In genomic region chr6:116405663-116406329, GRCh38 we compare ENCODE assay signal across 8 cellular contexts. TPM values are rescaled to one million over a fixed set of nuclear protein-coding genes. Genes with fewer than 3 reads are reported as not detected.
DNase-seq lines count a peak whose midpoint lies in the region; ATAC-seq and TF ChIP-seq lines count a peak whose summit lies in the region.
"Had no signal": no experiment of that assay in that cellular context is flagged by ENCODE, and none has a peak within 500 bp of the region (broad histone marks: within the 10 kb centered on the region; RNA-seq: fewer than 3 reads in every experiment).

No MANE protein-coding gene starts in this region.

- H3K9ac ChIP-seq in H9 (ENCODE audit: extremely low read depth, insufficient read length, low read length): no peak overlapping the region

- DNase-seq in H9 (peak; percentile 56), RPMI7951 (ENCODE audit: low read depth) (peak; percentile 79), foreskin fibroblast (peak; percentile 70 to 85), UCSD-AML1 (lab: John Stamatoyannopoulos, UW; ENCODE audit: unreplicated experiment) (no peak)
- DNase-seq in stimulated activated effector memory CD8-positive, alpha-beta T cell treated with anti-CD3 and anti-CD28 coated beads, Interleukin-12 subunit alpha, Interleukin-12 subunit beta, amount 100 ng/mL, for 72 hours (ENCODE audit: low spot score in 2 of 2): no peak
- no peak for DNase-seq in CD4-positive, alpha-beta memory T cell
- DNase-seq: NCI-H2107 had no signal

- no peaks in the 10 kb centered on the region for H3K79me1 ChIP-seq in H9 (ENCODE audit: insufficient read depth, low read depth, low read length, poor library complexity, severe bottlenecking)

- H3K27ac Mint-ChIP-seq in H9: peak overlapping the region in 2 of 3 experiments; percentile 7 to 71; a peak in 2 of 7 replicates
- no peak overlapping the region for H3K27ac Mint-ChIP-seq in stimulated activated effector memory CD8-positive, alpha-beta T cell treated with anti-CD3 and anti-CD28 coated beads, Interleukin-12 subunit alpha, Interleukin-12 subunit beta, amount 100 ng/mL, for 72 hours
- H3K27ac Mint-ChIP-seq in CD4-positive, alpha-beta memory T cell: no peak overlapping the region

- no peaks in the 10 kb centered on the region for H3K23me2 ChIP-seq in H9 (ENCODE audit: insufficient read length, low read depth, low read length, poor library complexity, severe bottlenecking)

- H2BK12ac ChIP-seq in H9 (ENCODE audit: insufficient read length, low read depth, low read length): no peak overlapping the region

- no peak overlapping the region for H4K8ac ChIP-seq in H9 (replicated peaks; ENCODE audit: insufficient read length, low read depth, low read length)

- no peak overlapping the region for H2BK15ac ChIP-seq in H9 (ENCODE audit: low read depth, low read length)

- peaks cover 4% of the 10 kb centered on the region; the same call in 1 of the 2 replicates for H3K4me1 ChIP-seq in H9 (ENCODE audit: insufficient read depth, low read length)
- no peaks in the 10 kb centered on the region for H3K4me1 ChIP-seq in CD4-positive, alpha-beta memory T cell (ENCODE audit: insufficient read depth, low read length)

- no peaks in the 10 kb centered on the region for H3K27me3 ChIP-seq in H9 (ENCODE audit: insufficient read depth, low read length)
- no peaks in the 10 kb centered on the region for H3K27me3 ChIP-seq in CD4-positive, alpha-beta memory T cell (ENCODE audit: insufficient read depth, low read length)

- peak; percentile 93 for ATAC-seq in stimulated activated effector memory CD8-positive, alpha-beta T cell treated with anti-CD3 and anti-CD28 coated beads, Interleukin-12 subunit alpha, Interleukin-12 subunit beta, amount 100 ng/mL, for 72 hours
- ATAC-seq in HG03432 (IDR thresholded peaks at IDR 0.05; ENCODE audit: unreplicated experiment): no peak

- no peak overlapping the region for H3K4me2 ChIP-seq in H9 (ENCODE audit: insufficient read depth, insufficient read length, low read length)

- H3K36me3 Mint-ChIP-seq in H9 (ENCODE audit: insufficient read depth in 1 of 3, low read depth in 3 of 3): peaks cover 0 to 8% (median 0%) of the 10 kb centered on the region in 3 experiments; a peak in 3 of 7 replicates
- peaks cover 6% of the 10 kb centered on the region for H3K36me3 Mint-ChIP-seq in stimulated activated effector memory CD8-positive, alpha-beta T cell treated with anti-CD3 and anti-CD28 coated beads, Interleukin-12 subunit alpha, Interleukin-12 subunit beta, amount 100 ng/mL, for 72 hours
- peaks cover 0 to 4% of the 10 kb centered on the region in 2 donors for H3K36me3 Mint-ChIP-seq in CD4-positive, alpha-beta memory T cell

- intact Hi-C loops in CD4-positive, alpha-beta memory T cell (cut with micrococcal nuclease): no loop called here

- no peak overlapping the region for H4K5ac ChIP-seq in H9 (ENCODE audit: insufficient read length, low read depth, low read length)

- no peaks in the 10 kb centered on the region for H3K9me3 Mint-ChIP-seq in H9
- no peaks in the 10 kb centered on the region for H3K9me3 Mint-ChIP-seq in stimulated activated effector memory CD8-positive, alpha-beta T cell treated with anti-CD3 and anti-CD28 coated beads, Interleukin-12 subunit alpha, Interleukin-12 subunit beta, amount 100 ng/mL, for 72 hours
- H3K9me3 Mint-ChIP-seq in CD4-positive, alpha-beta memory T cell: no peaks in the 10 kb centered on the region

- H3T11ph ChIP-seq in H9 (ENCODE audit: low read length): no peak overlapping the region

- H3K14ac ChIP-seq in H9 (ENCODE audit: insufficient read depth, low read length): no peak overlapping the region

- no peak overlapping the region for H2BK20ac ChIP-seq in H9 (ENCODE audit: low read depth, low read length, poor library complexity, severe bottlenecking)

- H2BK5ac ChIP-seq in H9 (ENCODE audit: insufficient read length, low read length): no peak overlapping the region

- peaks cover 2% of the 10 kb centered on the region for H4K20me1 ChIP-seq in H9 (ENCODE audit: control insufficient read depth, insufficient read depth, insufficient read length)

- H2AK5ac ChIP-seq in H9 (ENCODE audit: insufficient read length, low read length): no peak overlapping the region

- no peaks in the 10 kb centered on the region for H3K36me3 ChIP-seq in CD4-positive, alpha-beta memory T cell (ENCODE audit: insufficient read depth, low read length)

- H3K4me1 Mint-ChIP-seq in H9: peaks cover 29 to 34% of the 10 kb centered on the region in 2 experiments
- H3K4me1 Mint-ChIP-seq in stimulated activated effector memory CD8-positive, alpha-beta T cell treated with anti-CD3 and anti-CD28 coated beads, Interleukin-12 subunit alpha, Interleukin-12 subunit beta, amount 100 ng/mL, for 72 hours: peaks cover 6% of the 10 kb centered on the region
- H3K4me1 Mint-ChIP-seq in CD4-positive, alpha-beta memory T cell: peaks cover 0 to 3% (median 0%) of the 10 kb centered on the region in 4 donors

- H4K91ac ChIP-seq in H9 (ENCODE audit: insufficient read length, low read depth, low read length): no peak overlapping the region

- H2BK120ac ChIP-seq in H9 (ENCODE audit: low read depth, low read length, poor library complexity, severe bottlenecking): no peak overlapping the region

- peaks cover 4% of the 10 kb centered on the region; the same call in 1 of the 2 replicates for H3K79me2 ChIP-seq in H9 (ENCODE audit: insufficient read depth, low read length)

- H3K27me3 Mint-ChIP-seq in H9 (ENCODE audit: low read depth): no peaks in the 10 kb centered on the region
- peaks cover 0 to 2% of the 10 kb centered on the region in 2 donors for H3K27me3 Mint-ChIP-seq in CD4-positive, alpha-beta memory T cell

- CTCF ChIA-PET in CD4-positive, alpha-beta memory T cell (lab: Charles Lee; ENCODE audit: partially characterized antibody): no interaction called here

- no peak overlapping the region for H3K4ac ChIP-seq in H9 (ENCODE audit: low read depth, low read length)

- POLR2A ChIA-PET in CD4-positive, alpha-beta memory T cell (lab: Charles Lee; ENCODE audit: partially characterized antibody): no interaction called here

- no peak overlapping the region for H3K27ac ChIP-seq in H9 (ENCODE audit: insufficient read length, low read depth, low read length)
- no peak overlapping the region for H3K27ac ChIP-seq in CD4-positive, alpha-beta memory T cell (ENCODE audit: low read depth, low read length)

- TF ChIP-seq CTCF in H9 (conservative IDR thresholded peaks at IDR 0.05) (no peak), foreskin fibroblast (IDR thresholded peaks at IDR 0.05; ENCODE audit: low read depth, low read length) (no peak)

- no peak overlapping the region; a peak in 1 of 5 replicates for H3K4me3 Mint-ChIP-seq in H9
- no peak overlapping the region for H3K4me3 Mint-ChIP-seq in stimulated activated effector memory CD8-positive, alpha-beta T cell treated with anti-CD3 and anti-CD28 coated beads, Interleukin-12 subunit alpha, Interleukin-12 subunit beta, amount 100 ng/mL, for 72 hours
- H3K4me3 Mint-ChIP-seq in CD4-positive, alpha-beta memory T cell: no peak overlapping the region

- no peak overlapping the region for H2AFZ ChIP-seq in H9 (ENCODE audit: low read length)

- H3K56ac ChIP-seq in H9 (ENCODE audit: insufficient read length, low read depth, low read length): no peak overlapping the region

- peak overlapping the region; percentile 1 to 41 for H3K4me3 ChIP-seq in foreskin fibroblast (ENCODE audit: low read depth in 1 of 2, low read length in 2 of 2)
- no peak overlapping the region for H3K4me3 ChIP-seq in CD4-positive, alpha-beta memory T cell (ENCODE audit: low read length in 2 of 2)

- no peak overlapping the region for H3K18ac ChIP-seq in H9 (ENCODE audit: insufficient read length, low read depth, low read length)

- WGBS in H9 (ENCODE audit: extremely low coverage, insufficient read length, low lambda C conversion rate): no CpG with 5 or more reads among the region's 8 CpGs

- no peaks in the 10 kb centered on the region for H3K9me3 ChIP-seq in H9 (ENCODE audit: control insufficient read depth, low read depth, low read length)
- no peaks in the 10 kb centered on the region for H3K9me3 ChIP-seq in CD4-positive, alpha-beta memory T cell (ENCODE audit: control insufficient read depth in 1 of 2, low read length in 2 of 2)

- no peak overlapping the region for H3K23ac ChIP-seq in H9 (ENCODE audit: insufficient read length, low read depth, low read length)

RNA-seq across cellular contexts. Expression of gene DSE, which starts 35.0 kb away (rescaled TPM):
- 41.5 and 45.6 TPM in 2 replicates for total RNA-seq in H9 (2021)
- 64.9 and 69.7 TPM in 2 replicates for total RNA-seq in RPMI7951 (2014; rRNA removed; shearing (Covaris generic))
- total RNA-seq in CD4-positive, alpha-beta memory T cell: 1 to 10 TPM; 6.0 to 9.0 TPM
- 1 to 10 TPM; 1.9 to 5.7 TPM for polyA plus RNA-seq in CD4-positive, alpha-beta memory T cell

RNA-seq across cellular contexts. Expression of gene CALHM6, which starts 55.4 kb away (rescaled TPM):
- total RNA-seq in H9 (2021): 0.44 and 0.68 TPM in 2 replicates
- total RNA-seq in RPMI7951 (2014; rRNA removed; shearing (Covaris generic)): 9.6 and 19.8 TPM in 2 replicates
- total RNA-seq in CD4-positive, alpha-beta memory T cell: 1 to 10 TPM; 2.4 to 3.0 TPM
- 100 to 1,000 TPM in 1 of 2 donors, 10 to 100 TPM in 1; 24.4 to 116 TPM for polyA plus RNA-seq in CD4-positive, alpha-beta memory T cell

Comparison
In these comparisons a context has a peak if more than half of its experiments do, and no peak if none do; other contexts are left out.
1. DNase-seq: peak in H9 (single experiment), RPMI7951 (single experiment) and foreskin fibroblast (2 of 2); none in stimulated activated effector memory CD8-positive, alpha-beta T cell treated with anti-CD3 and anti-CD28 coated beads, Interleukin-12 subunit alpha, Interleukin-12 subunit beta, amount 100 ng/mL, for 72 hours (0 of 2), CD4-positive, alpha-beta memory T cell (0 of 5) and UCSD-AML1 (single experiment).
2. H3K27ac Mint-ChIP-seq: peak in H9 (2 of 3); none in stimulated activated effector memory CD8-positive, alpha-beta T cell treated with anti-CD3 and anti-CD28 coated beads, Interleukin-12 subunit alpha, Interleukin-12 subunit beta, amount 100 ng/mL, for 72 hours (single experiment) and CD4-positive, alpha-beta memory T cell (0 of 7).
3. H3K4me3 ChIP-seq: peak in foreskin fibroblast (2 of 2); none in CD4-positive, alpha-beta memory T cell (0 of 2).